1 cellular context compared by ENCODE assay signal in the genomic region with DNA sequence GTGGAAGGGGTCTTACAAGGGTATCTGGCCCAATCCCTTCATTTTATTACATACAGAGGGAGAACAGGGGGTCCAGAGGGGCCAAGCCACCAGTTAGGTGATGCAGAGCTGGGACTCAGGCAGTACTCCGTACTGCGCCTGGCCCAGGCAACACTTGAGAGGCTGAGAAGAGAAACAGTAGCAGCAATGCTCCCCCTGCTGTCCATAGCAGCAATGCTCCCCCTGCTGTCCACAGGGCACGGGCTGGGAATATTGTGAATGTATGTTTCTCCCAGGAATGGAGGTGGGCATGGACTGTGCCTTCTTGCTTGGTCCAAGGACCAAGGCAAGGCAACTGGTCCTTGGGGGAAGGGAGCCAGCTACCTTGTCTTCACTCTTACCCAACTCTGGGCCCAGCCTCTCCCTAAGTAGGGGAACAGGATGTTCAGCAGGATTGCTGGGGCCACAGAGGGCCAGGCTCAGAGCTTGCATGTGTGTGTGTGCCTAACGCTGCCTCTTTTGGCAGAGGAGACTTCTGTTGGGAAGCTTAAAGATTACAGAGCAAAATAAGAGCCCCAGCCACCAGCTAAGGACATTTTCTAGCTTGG.
TF ChIP-seq lines count a peak whose summit lies in the region.

No MANE protein-coding gene starts in this region.

TF ChIP-seq in HepG2, 621 proteins besides CTCF, POLR2A, EP300 and RAD21 (continued from another document and continues in another):
- no peak for TF ChIP-seq ZNF781 (CRISPR knock-in tag; IDR thresholded peaks at IDR 0.05; ENCODE audit: borderline replicate concordance, not compliant biosample characterization)
- TF ChIP-seq ZNF775 (CRISPR knock-in tag; IDR thresholded peaks at IDR 0.05; ENCODE audit: borderline replicate concordance): no peak
- no peak for TF ChIP-seq ZBTB44 (CRISPR knock-in tag; IDR thresholded peaks at IDR 0.05)
- no peak for TF ChIP-seq TMF1 (CRISPR knock-in tag; IDR thresholded peaks at IDR 0.05; ENCODE audit: low read depth)
- TF ChIP-seq ZNF557 (CRISPR knock-in tag; IDR thresholded peaks at IDR 0.05): no peak
- no peak for TF ChIP-seq ZNF33A (CRISPR knock-in tag; IDR thresholded peaks at IDR 0.05; ENCODE audit: borderline replicate concordance)
- no peak for TF ChIP-seq HMG20B (CRISPR knock-in tag; conservative IDR thresholded peaks at IDR 0.05)
- TF ChIP-seq KDM5B (CRISPR knock-in tag; IDR thresholded peaks at IDR 0.05; ENCODE audit: borderline replicate concordance): no peak; the same call in 1 of the 2 replicates
- TF ChIP-seq DPF2 (CRISPR knock-in tag; IDR thresholded peaks at IDR 0.05; ENCODE audit: borderline replicate concordance, low read depth): no peak
- TF ChIP-seq JDP2 (CRISPR knock-in tag; IDR thresholded peaks at IDR 0.05; ENCODE audit: borderline replicate concordance): no peak
- peak; percentile 82; the same call in 1 of the 2 replicates for TF ChIP-seq NRL (CRISPR knock-in tag; IDR thresholded peaks at IDR 0.05; ENCODE audit: borderline replicate concordance)
- no peak for TF ChIP-seq TCF12 (IDR thresholded peaks at IDR 0.05)
- TF ChIP-seq TCF12 (CRISPR knock-in tag; IDR thresholded peaks at IDR 0.05): no peak
- TF ChIP-seq GFI1 (CRISPR knock-in tag; IDR thresholded peaks at IDR 0.05; ENCODE audit: borderline replicate concordance): no peak
- TF ChIP-seq CCDC6 (CRISPR knock-in tag; IDR thresholded peaks at IDR 0.05): peak; percentile 26; the same call in 1 of the 2 replicates
- TF ChIP-seq MXI1 (IDR thresholded peaks at IDR 0.05; ENCODE audit: borderline replicate concordance, low read depth, low read length): peak; percentile 58; the same call in 1 of the 3 replicates
- TF ChIP-seq ZNF251 (CRISPR knock-in tag; IDR thresholded peaks at IDR 0.05): no peak
- TF ChIP-seq, protein P1, sequence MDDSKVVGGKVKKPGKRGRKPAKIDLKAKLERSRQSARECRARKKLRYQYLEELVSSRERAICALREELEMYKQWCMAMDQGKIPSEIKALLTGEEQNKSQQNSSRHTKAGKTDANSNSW (CRISPR knock-in tag; IDR thresholded peaks at IDR 0.05; ENCODE audit: borderline replicate concordance): no peak
- TF ChIP-seq ELF3 (CRISPR knock-in tag; IDR thresholded peaks at IDR 0.05): peak; percentile 41; the same call in 1 of the 2 replicates
- TF ChIP-seq SATB2 (CRISPR knock-in tag; IDR thresholded peaks at IDR 0.05): no peak
- TF ChIP-seq, protein P2, sequence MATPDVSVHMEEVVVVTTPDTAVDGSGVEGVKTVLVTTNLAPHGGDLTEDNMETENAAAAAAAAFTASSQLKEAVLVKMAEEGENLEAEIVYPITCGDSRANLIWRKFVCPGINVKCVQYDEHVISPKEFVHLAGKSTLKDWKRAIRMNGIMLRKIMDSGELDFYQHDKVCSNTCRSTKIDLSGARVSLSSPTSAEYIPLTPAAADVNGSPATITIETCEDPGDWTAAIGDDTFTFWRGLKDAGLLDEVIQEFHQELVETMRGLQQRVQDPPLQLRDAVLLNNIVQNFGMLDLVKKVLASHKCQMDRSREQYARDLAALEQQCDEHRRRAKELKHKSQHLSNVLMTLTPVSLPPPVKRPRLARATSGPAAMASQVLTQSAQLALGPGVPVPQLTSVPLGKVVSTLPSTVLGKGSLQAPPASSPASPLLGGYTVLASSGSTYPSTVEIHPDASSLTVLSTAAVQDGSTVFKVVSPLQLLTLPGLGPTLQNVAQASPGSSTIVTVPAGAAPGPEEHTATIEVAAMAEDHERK (CRISPR knock-in tag; IDR thresholded peaks at IDR 0.05; ENCODE audit: low read depth): no peak
- peak; percentile 62; the same call in 1 of the 2 replicates for TF ChIP-seq GATAD2A (CRISPR knock-in tag; IDR thresholded peaks at IDR 0.05)
- TF ChIP-seq HMG20A (CRISPR knock-in tag; IDR thresholded peaks at IDR 0.05; ENCODE audit: borderline replicate concordance): 0 out of 2 replicates have a peak, but pooled peaks have one; percentile 0
- 0 out of 2 replicates have a peak, but pooled peaks have one; percentile 40 for TF ChIP-seq MIXL1 (CRISPR knock-in tag; IDR thresholded peaks at IDR 0.05)
- TF ChIP-seq ARID2 (CRISPR knock-in tag; IDR thresholded peaks at IDR 0.05; ENCODE audit: borderline replicate concordance): no peak
- TF ChIP-seq DMAP1 (CRISPR knock-in tag; IDR thresholded peaks at IDR 0.05): 0 out of 2 replicates have a peak, but pooled peaks have one; percentile 19
- TF ChIP-seq ZNF773 (CRISPR knock-in tag; IDR thresholded peaks at IDR 0.05; ENCODE audit: borderline replicate concordance): no peak
- TF ChIP-seq NFATC3 (CRISPR knock-in tag; IDR thresholded peaks at IDR 0.05): no peak
- TF ChIP-seq ZNF839 (CRISPR knock-in tag; IDR thresholded peaks at IDR 0.05; ENCODE audit: borderline replicate concordance): peak; percentile 59; the same call in 1 of the 2 replicates
- no peak for TF ChIP-seq SP1 (IDR thresholded peaks at IDR 0.05)
- no peak for TF ChIP-seq SP1 (CRISPR knock-in tag; IDR thresholded peaks at IDR 0.05)
- TF ChIP-seq HNRNPUL1 (IDR thresholded peaks at IDR 0.05; ENCODE audit: low read depth, low read length): no peak
- TF ChIP-seq ZSCAN21 (CRISPR knock-in tag; IDR thresholded peaks at IDR 0.05; ENCODE audit: borderline replicate concordance): no peak
- no peak for TF ChIP-seq PRMT3 (CRISPR knock-in tag; IDR thresholded peaks at IDR 0.05; ENCODE audit: borderline replicate concordance, low read depth)
- TF ChIP-seq, protein P3, sequence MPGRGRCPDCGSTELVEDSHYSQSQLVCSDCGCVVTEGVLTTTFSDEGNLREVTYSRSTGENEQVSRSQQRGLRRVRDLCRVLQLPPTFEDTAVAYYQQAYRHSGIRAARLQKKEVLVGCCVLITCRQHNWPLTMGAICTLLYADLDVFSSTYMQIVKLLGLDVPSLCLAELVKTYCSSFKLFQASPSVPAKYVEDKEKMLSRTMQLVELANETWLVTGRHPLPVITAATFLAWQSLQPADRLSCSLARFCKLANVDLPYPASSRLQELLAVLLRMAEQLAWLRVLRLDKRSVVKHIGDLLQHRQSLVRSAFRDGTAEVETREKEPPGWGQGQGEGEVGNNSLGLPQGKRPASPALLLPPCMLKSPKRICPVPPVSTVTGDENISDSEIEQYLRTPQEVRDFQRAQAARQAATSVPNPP (CRISPR knock-in tag; IDR thresholded peaks at IDR 0.05): no peak
- 0 out of 2 replicates have a peak, but pooled peaks have one; percentile 17 for TF ChIP-seq BCL6 (CRISPR knock-in tag; IDR thresholded peaks at IDR 0.05)
- peak; percentile 61; the same call in 1 of the 2 replicates for TF ChIP-seq ZNF225 (CRISPR knock-in tag; IDR thresholded peaks at IDR 0.05)
- no peak for TF ChIP-seq ADNP (CRISPR knock-in tag; IDR thresholded peaks at IDR 0.05)
- no peak for TF ChIP-seq CBFB (CRISPR knock-in tag; IDR thresholded peaks at IDR 0.05)
- no peak for TF ChIP-seq ZNF740 (CRISPR knock-in tag; IDR thresholded peaks at IDR 0.05)
- TF ChIP-seq KAT7 (CRISPR knock-in tag; IDR thresholded peaks at IDR 0.05; ENCODE audit: borderline replicate concordance): no peak
- TF ChIP-seq, protein P4, sequence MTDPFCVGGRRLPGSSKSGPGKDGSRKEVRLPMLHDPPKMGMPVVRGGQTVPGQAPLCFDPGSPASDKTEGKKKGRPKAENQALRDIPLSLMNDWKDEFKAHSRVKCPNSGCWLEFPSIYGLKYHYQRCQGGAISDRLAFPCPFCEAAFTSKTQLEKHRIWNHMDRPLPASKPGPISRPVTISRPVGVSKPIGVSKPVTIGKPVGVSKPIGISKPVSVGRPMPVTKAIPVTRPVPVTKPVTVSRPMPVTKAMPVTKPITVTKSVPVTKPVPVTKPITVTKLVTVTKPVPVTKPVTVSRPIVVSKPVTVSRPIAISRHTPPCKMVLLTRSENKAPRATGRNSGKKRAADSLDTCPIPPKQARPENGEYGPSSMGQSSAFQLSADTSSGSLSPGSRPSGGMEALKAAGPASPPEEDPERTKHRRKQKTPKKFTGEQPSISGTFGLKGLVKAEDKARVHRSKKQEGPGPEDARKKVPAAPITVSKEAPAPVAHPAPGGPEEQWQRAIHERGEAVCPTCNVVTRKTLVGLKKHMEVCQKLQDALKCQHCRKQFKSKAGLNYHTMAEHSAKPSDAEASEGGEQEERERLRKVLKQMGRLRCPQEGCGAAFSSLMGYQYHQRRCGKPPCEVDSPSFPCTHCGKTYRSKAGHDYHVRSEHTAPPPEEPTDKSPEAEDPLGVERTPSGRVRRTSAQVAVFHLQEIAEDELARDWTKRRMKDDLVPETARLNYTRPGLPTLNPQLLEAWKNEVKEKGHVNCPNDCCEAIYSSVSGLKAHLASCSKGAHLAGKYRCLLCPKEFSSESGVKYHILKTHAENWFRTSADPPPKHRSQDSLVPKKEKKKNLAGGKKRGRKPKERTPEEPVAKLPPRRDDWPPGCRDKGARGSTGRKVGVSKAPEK (CRISPR knock-in tag; IDR thresholded peaks at IDR 0.05; ENCODE audit: borderline replicate concordance): no peak
- TF ChIP-seq PLSCR1 (CRISPR knock-in tag; IDR thresholded peaks at IDR 0.05; ENCODE audit: borderline replicate concordance): no peak
- TF ChIP-seq MAZ (IDR thresholded peaks at IDR 0.05; ENCODE audit: borderline replicate concordance, low read depth, low read length): no peak
- no peak for TF ChIP-seq MAZ (CRISPR knock-in tag; IDR thresholded peaks at IDR 0.05; ENCODE audit: low read depth)
- no peak for TF ChIP-seq ZNF589 (CRISPR knock-in tag; conservative IDR thresholded peaks at IDR 0.05)
- no peak for TF ChIP-seq HNRNPLL (IDR thresholded peaks at IDR 0.05; ENCODE audit: low read depth, low read length, poor library complexity, severe bottlenecking)
- no peak; the same call in 1 of the 2 replicates for TF ChIP-seq ZNF136 (CRISPR knock-in tag; IDR thresholded peaks at IDR 0.05; ENCODE audit: low read depth)
- peak; percentile 72; the same call in 1 of the 2 replicates for TF ChIP-seq ZNF274 (CRISPR knock-in tag; IDR thresholded peaks at IDR 0.05)
- TF ChIP-seq AKAP8 (CRISPR knock-in tag; IDR thresholded peaks at IDR 0.05): no peak
- TF ChIP-seq RXRA (CRISPR knock-in tag; IDR thresholded peaks at IDR 0.05): no peak
- no peak for TF ChIP-seq RFXANK (CRISPR knock-in tag; IDR thresholded peaks at IDR 0.05)
- no peak for TF ChIP-seq PRDM4 (CRISPR knock-in tag; IDR thresholded peaks at IDR 0.05; ENCODE audit: borderline replicate concordance)
- no peak for TF ChIP-seq SRSF9 (IDR thresholded peaks at IDR 0.05; ENCODE audit: borderline replicate concordance, insufficient read depth, low read depth, low read length, poor library complexity, severe bottlenecking)
- TF ChIP-seq PAF1 (CRISPR knock-in tag; IDR thresholded peaks at IDR 0.05): no peak
- TF ChIP-seq RBAK (CRISPR knock-in tag; IDR thresholded peaks at IDR 0.05): no peak
- no peak for TF ChIP-seq ZHX1 (CRISPR knock-in tag; IDR thresholded peaks at IDR 0.05; ENCODE audit: low read depth)
